Comparison of ENCODE assay signal across 16 cellular contexts in the genomic region with DNA sequence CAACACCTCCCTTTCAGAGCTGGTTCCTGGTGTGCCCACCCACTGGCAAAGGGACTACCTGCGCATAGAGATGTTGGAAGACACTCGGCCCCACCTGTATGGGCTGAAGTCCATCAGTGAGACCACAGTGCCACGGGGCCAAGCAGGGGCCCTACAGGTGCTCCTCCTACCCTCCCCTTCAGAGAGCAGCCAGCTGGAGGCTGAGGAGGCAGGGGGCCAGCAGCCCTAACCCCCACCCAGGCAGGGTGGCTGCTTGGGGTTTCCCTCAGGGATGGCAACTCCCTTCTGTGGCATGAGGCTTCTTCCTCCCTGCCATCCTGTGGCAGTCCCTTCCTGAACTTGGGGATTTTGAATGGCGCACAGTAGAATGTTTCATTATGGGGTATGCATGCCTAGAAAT.
DNase-seq lines count a peak whose midpoint lies in the region; ATAC-seq and TF ChIP-seq lines count a peak whose summit lies in the region.
"Had no signal": no experiment of that assay in that cellular context is flagged by ENCODE, and none has a peak within 500 bp of the region (broad histone marks: within the 10 kb centered on the region; RNA-seq: fewer than 3 reads in every experiment).

No MANE protein-coding gene starts in this region.

- peaks cover 95% of the 10 kb centered on the region for H3K4me1 Mint-ChIP-seq in activated T-cell treated with anti-CD3 and anti-CD28 coated beads, Interleukin-2, amount 50 U/mL, for 24 hours (ENCODE audit: low read depth)
- H3K4me1 Mint-ChIP-seq in activated T-cell treated with anti-CD3 and anti-CD28 coated beads, Interleukin-2, amount 50 U/mL, for 72 hours (ENCODE audit: low read depth) = peaks cover 87% of the 10 kb centered on the region
- H3K4me1 Mint-ChIP-seq in stimulated activated naive B cell treated with anti-CD40 and anti-IgM and Interleukin-4, amounts not matched to agents 10 μg/mL and 1 μg/mL and 100 μg/mL, for 72 hours = peaks cover 68 to 97% of the 10 kb centered on the region in 2 donors
- H3K4me1 Mint-ChIP-seq in osteocyte (ENCODE audit: unreplicated experiment) = peaks cover 41% of the 10 kb centered on the region

- WGBS in mesenchymal stem cell = 99% methylated on average over 4 of the region's 4 CpGs

- peaks cover 0 to 11% of the 10 kb centered on the region in 2 experiments for H3K36me3 ChIP-seq in mesenchymal stem cell (ENCODE audit: control insufficient read depth in 1 of 2, insufficient read depth in 2 of 2, low read depth in 1 of 2, low read length in 2 of 2)
- H3K36me3 ChIP-seq: Peyer's patch had no signal

- no peak overlapping the region for H3K27ac ChIP-seq in mesenchymal stem cell (ENCODE audit: low read length, poor library complexity, severe bottlenecking)
- H3K27ac ChIP-seq: Peyer's patch had no signal

- peak overlapping the region; percentile 27 for H2AK5ac ChIP-seq in mesenchymal stem cell (ENCODE audit: low read length, severe bottlenecking)

- no peak overlapping the region for H3K14ac ChIP-seq in mesenchymal stem cell (ENCODE audit: low read length in 2 of 2)

- TF ChIP-seq CTCF in osteocyte (IDR thresholded peaks at IDR 0.05) = no peak

- H3K9me3 ChIP-seq in mesenchymal stem cell (ENCODE audit: control insufficient read depth, low read length) = no peaks in the 10 kb centered on the region
- H3K9me3 ChIP-seq: Peyer's patch had no signal

- no peak overlapping the region for H2BK5ac ChIP-seq in mesenchymal stem cell (ENCODE audit: low read depth, low read length, poor library complexity, severe bottlenecking)

- H3K18ac ChIP-seq in mesenchymal stem cell (ENCODE audit: low read depth in 1 of 2, low read length in 2 of 2) = no peak overlapping the region

- no peak for DNase-seq in activated T-cell treated with anti-CD3 and anti-CD28 coated beads, Interleukin-2, amount 50 U/mL, for 24 hours
- DNase-seq in activated T-cell treated with anti-CD3 and anti-CD28 coated beads, Interleukin-2, amount 50 U/mL, for 72 hours = no peak
- DNase-seq in activated naive CD4-positive, alpha-beta T cell treated with anti-CD3 and anti-CD28 coated beads, Interleukin-2, amount 50 U/mL, for 72 hours (ENCODE audit: low spot score in 2 of 2) = no peak
- no peak for DNase-seq in mesenchymal stem cell
- no peak for DNase-seq in stimulated activated naive B cell treated with anti-CD40 and anti-IgM and Interleukin-4, amounts not matched to agents 10 μg/mL and 1 μg/mL and 100 μg/mL, for 72 hours
- no peak for DNase-seq in osteocyte (ENCODE audit: extremely low spot score, unreplicated experiment)
- DNase-seq in effector CD8-positive, alpha-beta T cell (lab: John Stamatoyannopoulos, UW) = no peak
- DNase-seq: DMS79, IMR-90, NCI-H1417 treated with DMSO at 0.1 percent for 48 hours, NCI-H2029 treated with DMSO at 0.1 percent for 48 hours, NCI-H510A, NCI-H82, Peyer's patch had no signal

- H3K27ac Mint-ChIP-seq in activated T-cell treated with anti-CD3 and anti-CD28 coated beads, Interleukin-2, amount 50 U/mL, for 24 hours = peak overlapping the region; percentile 67
- no peak overlapping the region for H3K27ac Mint-ChIP-seq in activated T-cell treated with anti-CD3 and anti-CD28 coated beads, Interleukin-2, amount 50 U/mL, for 72 hours
- peak overlapping the region; percentile 30 to 83 for H3K27ac Mint-ChIP-seq in activated naive CD4-positive, alpha-beta T cell treated with anti-CD3 and anti-CD28 coated beads, Interleukin-2, amount 50 U/mL, for 72 hours
- peak overlapping the region; percentile 95 for H3K27ac Mint-ChIP-seq in stimulated activated naive B cell treated with anti-CD40 and anti-IgM and Interleukin-4, amounts not matched to agents 10 μg/mL and 1 μg/mL and 100 μg/mL, for 72 hours
- no peak overlapping the region for H3K27ac Mint-ChIP-seq in osteocyte (ENCODE audit: unreplicated experiment)

- H3K9ac ChIP-seq in mesenchymal stem cell (ENCODE audit: low read length) = no peak overlapping the region

- H2BK12ac ChIP-seq in mesenchymal stem cell (ENCODE audit: low read length in 2 of 2) = peak overlapping the region in 1 of 2 experiments; percentile 37

- no peak overlapping the region for H2BK120ac ChIP-seq in mesenchymal stem cell (ENCODE audit: low read depth, low read length)

- no peak overlapping the region for H4K91ac ChIP-seq in mesenchymal stem cell (ENCODE audit: low read length)

- peak overlapping the region in 1 of 2 experiments; percentile 57 for H3K23ac ChIP-seq in mesenchymal stem cell (ENCODE audit: low read length in 2 of 2)

- no peak overlapping the region for H2BK15ac ChIP-seq in mesenchymal stem cell (ENCODE audit: low read depth, poor library complexity, severe bottlenecking)

- H3K4me1 ChIP-seq in mesenchymal stem cell (ENCODE audit: control insufficient read depth, insufficient read depth, low read depth, low read length) = peaks cover 36% of the 10 kb centered on the region

- no peak overlapping the region for H3K4me3 ChIP-seq in mesenchymal stem cell (ENCODE audit: insufficient read depth in 1 of 2, low read depth in 1 of 2, low read length in 2 of 2)
- H3K4me3 ChIP-seq: Peyer's patch had no signal

- peaks cover 74% of the 10 kb centered on the region for H3K36me3 Mint-ChIP-seq in activated T-cell treated with anti-CD3 and anti-CD28 coated beads, Interleukin-2, amount 50 U/mL, for 24 hours (ENCODE audit: low read depth)
- peaks cover 5 to 13% of the 10 kb centered on the region in 2 donors for H3K36me3 Mint-ChIP-seq in activated T-cell treated with anti-CD3 and anti-CD28 coated beads, Interleukin-2, amount 50 U/mL, for 72 hours (ENCODE audit: insufficient read depth in 2 of 2)
- H3K36me3 Mint-ChIP-seq in activated naive CD4-positive, alpha-beta T cell treated with anti-CD3 and anti-CD28 coated beads, Interleukin-2, amount 50 U/mL, for 72 hours = peaks cover 6 to 19% of the 10 kb centered on the region in 2 donors
- H3K36me3 Mint-ChIP-seq in stimulated activated naive B cell treated with anti-CD40 and anti-IgM and Interleukin-4, amounts not matched to agents 10 μg/mL and 1 μg/mL and 100 μg/mL, for 72 hours = peaks cover 56 to 72% of the 10 kb centered on the region in 2 donors
- no peaks in the 10 kb centered on the region for H3K36me3 Mint-ChIP-seq in osteocyte (ENCODE audit: unreplicated experiment)

- H4K8ac ChIP-seq in mesenchymal stem cell (ENCODE audit: low read length) = no peak overlapping the region

- H3K27me3 Mint-ChIP-seq in activated T-cell treated with anti-CD3 and anti-CD28 coated beads, Interleukin-2, amount 50 U/mL, for 24 hours = no peaks in the 10 kb centered on the region
- no peaks in the 10 kb centered on the region for H3K27me3 Mint-ChIP-seq in activated T-cell treated with anti-CD3 and anti-CD28 coated beads, Interleukin-2, amount 50 U/mL, for 72 hours (ENCODE audit: low read depth)
- H3K27me3 Mint-ChIP-seq in stimulated activated naive B cell treated with anti-CD40 and anti-IgM and Interleukin-4, amounts not matched to agents 10 μg/mL and 1 μg/mL and 100 μg/mL, for 72 hours = no peaks in the 10 kb centered on the region
- H3K27me3 Mint-ChIP-seq in osteocyte (ENCODE audit: unreplicated experiment) = no peaks in the 10 kb centered on the region

- no peak overlapping the region for H2AFZ ChIP-seq in mesenchymal stem cell (ENCODE audit: low read depth, low read length)

- ATAC-seq in activated T-cell treated with anti-CD3 and anti-CD28 coated beads, Interleukin-2, amount 50 U/mL, for 72 hours (replicated peaks in 1 of 2) = no peak
- no peak for ATAC-seq in activated naive CD4-positive, alpha-beta T cell treated with anti-CD3 and anti-CD28 coated beads, Interleukin-2, amount 50 U/mL, for 72 hours
- ATAC-seq in stimulated activated naive B cell treated with anti-CD40 and anti-IgM and Interleukin-4, amounts not matched to agents 10 μg/mL and 1 μg/mL and 100 μg/mL, for 72 hours (replicated peaks) = no peak
- no peak for ATAC-seq in GM19455 (IDR thresholded peaks at IDR 0.05; ENCODE audit: unreplicated experiment)
- ATAC-seq: HCT116 had no signal

- no peaks in the 10 kb centered on the region for H3K27me3 ChIP-seq in mesenchymal stem cell (ENCODE audit: control insufficient read depth in 1 of 2, insufficient read depth in 1 of 2, low read length in 2 of 2)
- H3K27me3 ChIP-seq: Peyer's patch had no signal

- H3K79me1 ChIP-seq in mesenchymal stem cell (replicated peaks; ENCODE audit: low read length, poor library complexity, severe bottlenecking) = peaks cover 40% of the 10 kb centered on the region

- no peak overlapping the region for H3K4ac ChIP-seq in mesenchymal stem cell (ENCODE audit: low read depth in 1 of 2, low read length in 2 of 2)

- no peak overlapping the region for H3K4me3 Mint-ChIP-seq in activated T-cell treated with anti-CD3 and anti-CD28 coated beads, Interleukin-2, amount 50 U/mL, for 24 hours
- no peak overlapping the region for H3K4me3 Mint-ChIP-seq in activated T-cell treated with anti-CD3 and anti-CD28 coated beads, Interleukin-2, amount 50 U/mL, for 72 hours
- H3K4me3 Mint-ChIP-seq in stimulated activated naive B cell treated with anti-CD40 and anti-IgM and Interleukin-4, amounts not matched to agents 10 μg/mL and 1 μg/mL and 100 μg/mL, for 72 hours = no peak overlapping the region
- no peak overlapping the region for H3K4me3 Mint-ChIP-seq in osteocyte (ENCODE audit: unreplicated experiment)

- H3K9me3 Mint-ChIP-seq in activated T-cell treated with anti-CD3 and anti-CD28 coated beads, Interleukin-2, amount 50 U/mL, for 24 hours = no peaks in the 10 kb centered on the region
- no peaks in the 10 kb centered on the region for H3K9me3 Mint-ChIP-seq in activated T-cell treated with anti-CD3 and anti-CD28 coated beads, Interleukin-2, amount 50 U/mL, for 72 hours
- no peaks in the 10 kb centered on the region for H3K9me3 Mint-ChIP-seq in activated naive CD4-positive, alpha-beta T cell treated with anti-CD3 and anti-CD28 coated beads, Interleukin-2, amount 50 U/mL, for 72 hours
- H3K9me3 Mint-ChIP-seq in stimulated activated naive B cell treated with anti-CD40 and anti-IgM and Interleukin-4, amounts not matched to agents 10 μg/mL and 1 μg/mL and 100 μg/mL, for 72 hours = peaks cover 5 to 6% of the 10 kb centered on the region in 2 donors
- H3K9me3 Mint-ChIP-seq in osteocyte (ENCODE audit: unreplicated experiment) = no peaks in the 10 kb centered on the region

- H3K4me2 ChIP-seq in mesenchymal stem cell (ENCODE audit: low read length, poor library complexity, severe bottlenecking) = no peak overlapping the region

Comparison
In these comparisons a context has a peak if more than half of its experiments do, and no peak if none do; other contexts are left out.
1. H3K27ac Mint-ChIP-seq: peak in activated T-cell treated with anti-CD3 and anti-CD28 coated beads, Interleukin-2, amount 50 U/mL, for 24 hours (single experiment), activated naive CD4-positive, alpha-beta T cell treated with anti-CD3 and anti-CD28 coated beads, Interleukin-2, amount 50 U/mL, for 72 hours (2 of 2) and stimulated activated naive B cell treated with anti-CD40 and anti-IgM and Interleukin-4, amounts not matched to agents 10 μg/mL and 1 μg/mL and 100 μg/mL, for 72 hours (single experiment); none in activated T-cell treated with anti-CD3 and anti-CD28 coated beads, Interleukin-2, amount 50 U/mL, for 72 hours (single experiment) and osteocyte (single experiment).